11 cellular contexts compared by ENCODE assay signal in the genomic region with DNA sequence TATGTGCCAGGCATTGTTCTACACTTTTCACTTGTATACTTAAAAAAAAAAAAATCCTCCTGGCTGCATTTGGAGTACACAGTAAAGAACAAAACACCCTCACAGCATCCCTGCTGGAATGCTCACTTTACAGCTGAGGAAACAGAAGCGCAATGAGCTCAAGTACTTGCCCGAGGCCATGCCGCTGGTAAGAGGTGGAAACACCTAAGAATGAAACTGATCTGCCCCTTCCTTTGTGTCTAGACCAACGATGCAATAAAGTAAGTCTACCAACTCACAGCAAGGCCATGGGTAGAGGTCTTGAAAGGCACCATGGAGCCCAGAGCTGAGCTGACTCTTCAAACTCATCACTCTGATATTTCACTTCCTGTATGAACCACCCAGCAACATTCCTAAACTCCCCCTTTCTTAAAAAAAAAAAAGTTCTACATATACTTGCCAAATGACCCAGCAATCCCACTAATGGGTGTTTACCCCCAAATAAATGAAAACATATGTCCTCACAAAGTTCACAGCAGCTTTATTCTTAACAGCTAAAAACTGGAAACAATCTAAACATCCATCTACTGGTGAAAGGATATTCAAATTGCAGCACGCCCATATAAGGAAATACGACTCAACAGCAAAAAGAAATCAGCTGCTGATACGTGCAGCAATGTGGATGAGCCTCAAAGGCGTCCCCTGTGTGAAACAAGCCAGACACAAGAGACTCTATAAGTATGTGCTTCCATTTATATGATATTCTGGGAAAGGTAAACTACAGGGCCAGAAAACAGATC.
A peak's percentile ranks its signal among the peaks of the same experiment; 100 is the strongest.
DNase-seq lines count a peak whose midpoint lies in the region; ATAC-seq, FAIRE-seq and TF ChIP-seq lines count a peak whose summit lies in the region.
"Had no signal": no experiment of that assay in that cellular context is flagged by ENCODE, and none has a peak within 500 bp of the region (broad histone marks: within the 10 kb centered on the region; RNA-seq: fewer than 3 reads in every experiment).

No MANE protein-coding gene starts in this region.

- no peak for FAIRE-seq in H1 (lab: Jason Lieb, UNC)

- H3K14ac ChIP-seq in H1 (ENCODE audit: insufficient read length) = no peak overlapping the region

- CTCF ChIA-PET in H1 (lab: Charles Lee; ENCODE audit: partially characterized antibody) = interaction anchor here (0.6 to 3.4 kb wide), 7 partner anchors 8 to 83 kb away, joined by 3 to 21 read pairs (median 4); no protein-coding TSS in a partner anchor

- ATAC-seq in HG03442 (IDR thresholded peaks at IDR 0.05; ENCODE audit: unreplicated experiment) = no peak
- ATAC-seq: lower lobe of right lung had no signal

- no peak overlapping the region for H3K56ac ChIP-seq in H1 (replicated peaks; ENCODE audit: insufficient read length, low read depth, low read length)

- no peaks in the 10 kb centered on the region for H3K79me2 ChIP-seq in H1 (ENCODE audit: control insufficient read depth in 1 of 2, insufficient read depth in 2 of 2, low read length in 2 of 2)
- no peaks in the 10 kb centered on the region for H3K79me2 ChIP-seq in osteoblast (ENCODE audit: insufficient read depth, low read length)

- H2BK5ac ChIP-seq in H1 (ENCODE audit: low read depth, low read length) = no peak overlapping the region

- H3K4ac ChIP-seq in H1 (replicated peaks; ENCODE audit: insufficient read length, low read depth, low read length) = no peak overlapping the region

- no peaks in the 10 kb centered on the region for H3K27me3 ChIP-seq in H1 (replicated peaks in 1 of 4; ENCODE audit: control insufficient read depth in 3 of 4, extremely low read depth in 1 of 4, insufficient read depth in 3 of 4, low read length in 3 of 4)
- H3K27me3 ChIP-seq in osteoblast (ENCODE audit: insufficient read depth, low read length) = no peaks in the 10 kb centered on the region

- no peak overlapping the region for H4K5ac ChIP-seq in H1 (ENCODE audit: insufficient read length, low read depth, low read length)

- H3K4me1 ChIP-seq in H1 (replicated peaks in 1 of 4; ENCODE audit: control insufficient read depth in 3 of 4, insufficient read depth in 4 of 4, low read length in 3 of 4) (no peaks in the 10 kb centered on the region; a peak in 1 of 7 replicates), osteoblast (ENCODE audit: insufficient read depth, low read length) (peaks cover 9% of the 10 kb centered on the region)
- H3K4me1 ChIP-seq: lower lobe of right lung had no signal

- 0 out of 2 replicates have a peak overlapping the region, but pooled peaks have one; percentile 62 for H2BK12ac ChIP-seq in H1 (ENCODE audit: low read depth, low read length)

- DNase-seq in NCI-H82 (lab: John Stamatoyannopoulos, UW) = peak; percentile 23
- no peak for DNase-seq in NCI-H82 treated with DMSO at 0.1 percent for 48 hours (lab: John Stamatoyannopoulos, UW; ENCODE audit: unreplicated experiment)
- peak; percentile 81 for DNase-seq in NCI-H146 (lab: John Stamatoyannopoulos, UW)
- no peak for DNase-seq in H1 (ENCODE audit: low read depth in 1 of 2, low spot score in 2 of 2)
- DNase-seq in osteoblast (ENCODE audit: insufficient read length, low spot score, missing footprints) = no peak
- no peak for DNase-seq in AG08396 (ENCODE audit: low spot score)
- DNase-seq in retina = no peak
- DNase-seq: activated CD4-positive, alpha-beta T cell treated with anti-CD3 and anti-CD28 coated beads, Interleukin-2, amount 50 U/mL, for 4 hours; lower lobe of right lung; NCI-H1436 had no signal

- H3K4me2 ChIP-seq in H1 (ENCODE audit: insufficient read depth in 1 of 2, low read depth in 2 of 2, low read length in 2 of 2) (no peak overlapping the region), osteoblast (ENCODE audit: insufficient read depth, low read length) (no peak overlapping the region)

- H2BK20ac ChIP-seq in H1 (ENCODE audit: low read length) = no peak overlapping the region

- POLR2A ChIA-PET in H1 (lab: Charles Lee; ENCODE audit: partially characterized antibody) = interaction anchor here (0.9 kb wide), 1 partner anchor 9 kb away, joined by 4 read pairs; no protein-coding TSS in a partner anchor

- H3K9me3 ChIP-seq in H1 (ENCODE audit: insufficient read depth in 2 of 2, low read depth in 1 of 2, low read length in 1 of 2) = no peaks in the 10 kb centered on the region
- H3K9me3 ChIP-seq in osteoblast (ENCODE audit: low read depth, low read length) = no peaks in the 10 kb centered on the region
- H3K9me3 ChIP-seq: lower lobe of right lung had no signal

- no peak overlapping the region for H2BK120ac ChIP-seq in H1 (replicated peaks; ENCODE audit: low read depth, low read length)

- H3K23ac ChIP-seq in H1 (ENCODE audit: insufficient read length) = no peak overlapping the region

- no peaks in the 10 kb centered on the region for H3K79me1 ChIP-seq in H1 (ENCODE audit: low read depth, low read length)

- no peak for TF ChIP-seq RAD21 in H1 (IDR thresholded peaks at IDR 0.05 in 1 of 2, conservative IDR thresholded peaks at IDR 0.05 in 1 of 2; ENCODE audit: low read depth in 2 of 2, low read length in 2 of 2)

- TF ChIP-seq EP300 in H1 (IDR thresholded peaks at IDR 0.05; ENCODE audit: borderline replicate concordance in 1 of 2, low read depth in 2 of 2, low read length in 2 of 2) = no peak

- H2BK15ac ChIP-seq in H1 (ENCODE audit: low read length) = no peak overlapping the region

- H3K23me2 ChIP-seq in H1 (ENCODE audit: low read depth, low read length) = no peaks in the 10 kb centered on the region

- H3K27ac ChIP-seq in H1 (ENCODE audit: low read depth, low read length) (no peak overlapping the region), osteoblast (ENCODE audit: low read depth, low read length) (no peak overlapping the region)
- H3K27ac ChIP-seq: lower lobe of right lung had no signal

- peak overlapping the region; percentile 25; the same call in 1 of the 2 replicates for H3K18ac ChIP-seq in H1 (ENCODE audit: extremely low read depth, low read length)

- H4K20me1 ChIP-seq in H1 (replicated peaks in 1 of 2; ENCODE audit: control insufficient read depth in 1 of 2, insufficient read depth in 2 of 2, low read length in 2 of 2) (no peaks in the 10 kb centered on the region), osteoblast (ENCODE audit: insufficient read depth, low read length) (no peaks in the 10 kb centered on the region)

- H4K8ac ChIP-seq in H1 (ENCODE audit: extremely low read depth, insufficient read depth, low read length) = no peak overlapping the region

- peak overlapping the region; percentile 89; the same call in 1 of the 2 replicates for H2AFZ ChIP-seq in H1 (ENCODE audit: low read length)
- peak overlapping the region; percentile 76 for H2AFZ ChIP-seq in osteoblast (ENCODE audit: low read length)

- H3K9ac ChIP-seq in H1 (replicated peaks in 1 of 4; ENCODE audit: extremely low read depth in 1 of 4, low read depth in 3 of 4, low read length in 3 of 4) = no peak overlapping the region

- no peak overlapping the region for H2AK5ac ChIP-seq in H1 (ENCODE audit: low read depth, low read length)

- H3K4me3 ChIP-seq in H1 (ENCODE audit: extremely low read depth in 1 of 4, insufficient read depth in 2 of 4, low read depth in 3 of 4, low read length in 4 of 4) = no peak overlapping the region
- no peak overlapping the region for H3K4me3 ChIP-seq in osteoblast (ENCODE audit: insufficient read depth, low read length)
- H3K4me3 ChIP-seq: lower lobe of right lung had no signal

- TF ChIP-seq CTCF in H1 (IDR thresholded peaks at IDR 0.05; ENCODE audit: control extremely low read depth in 1 of 3, insufficient read depth in 1 of 3, low read depth in 1 of 3, low read length in 3 of 3) (no peak), osteoblast (IDR thresholded peaks at IDR 0.05; ENCODE audit: extremely low read depth, low read depth, low read length) (no peak)

- H4K91ac ChIP-seq in H1 (replicated peaks; ENCODE audit: insufficient read length, low read length) = no peak overlapping the region

- 83% methylated on average over 8 of the region's 8 CpGs; no CpG with 5 or more reads in 1 of the 2 experiments for WGBS in H1 (ENCODE audit: extremely low coverage in 1 of 2, insufficient coverage in 1 of 2, insufficient read length in 1 of 2, insufficient replicate concordance in 2 of 2, low coverage in 1 of 2, low lambda C conversion rate in 2 of 2, missing lambda C conversion rate in 1 of 2), 2 experiments

- H3K36me3 ChIP-seq in H1 (ENCODE audit: control insufficient read depth in 2 of 4, insufficient read depth in 4 of 4, low read length in 3 of 4) = no peaks in the 10 kb centered on the region
- no peaks in the 10 kb centered on the region for H3K36me3 ChIP-seq in osteoblast (ENCODE audit: insufficient read depth, low read length)
- H3K36me3 ChIP-seq: lower lobe of right lung had no signal

- no peak for TF ChIP-seq POLR2A in H1 (IDR thresholded peaks at IDR 0.05; ENCODE audit: control extremely low read depth in 1 of 2, low read depth in 2 of 2, low read length in 2 of 2)

TF ChIP-seq in H1, 55 proteins besides CTCF, POLR2A, EP300 and RAD21:
- TF ChIP-seq YY1 (IDR thresholded peaks at IDR 0.05; ENCODE audit: low read depth, low read length) = no peak
- TF ChIP-seq SRF (IDR thresholded peaks at IDR 0.05; ENCODE audit: low read depth, low read length) = peak; percentile 98
- TF ChIP-seq ATF3 (IDR thresholded peaks at IDR 0.05; ENCODE audit: insufficient read depth, low read depth, low read length) = no peak
- no peak for TF ChIP-seq TAF1 (IDR thresholded peaks at IDR 0.05; ENCODE audit: low read depth, low read length)
- no peak for TF ChIP-seq HDAC2 (IDR thresholded peaks at IDR 0.05; ENCODE audit: borderline replicate concordance in 1 of 2, low read depth in 2 of 2, low read length in 2 of 2)
- no peak for TF ChIP-seq HDAC6 (IDR thresholded peaks at IDR 0.05; ENCODE audit: low read depth, low read length)
- TF ChIP-seq PHF8 (conservative IDR thresholded peaks at IDR 0.05; ENCODE audit: low read depth, low read length) = no peak

Comparison
In these comparisons a context has a peak if more than half of its experiments do, and no peak if none do; other contexts are left out.
1. DNase-seq: peak in NCI-H82 (single experiment) and NCI-H146 (single experiment); none in NCI-H82 treated with DMSO at 0.1 percent for 48 hours (single experiment), H1 (0 of 2), osteoblast (single experiment), AG08396 (single experiment) and retina (single experiment).